26 cellular contexts compared by ENCODE assay signal in the genomic region with DNA sequence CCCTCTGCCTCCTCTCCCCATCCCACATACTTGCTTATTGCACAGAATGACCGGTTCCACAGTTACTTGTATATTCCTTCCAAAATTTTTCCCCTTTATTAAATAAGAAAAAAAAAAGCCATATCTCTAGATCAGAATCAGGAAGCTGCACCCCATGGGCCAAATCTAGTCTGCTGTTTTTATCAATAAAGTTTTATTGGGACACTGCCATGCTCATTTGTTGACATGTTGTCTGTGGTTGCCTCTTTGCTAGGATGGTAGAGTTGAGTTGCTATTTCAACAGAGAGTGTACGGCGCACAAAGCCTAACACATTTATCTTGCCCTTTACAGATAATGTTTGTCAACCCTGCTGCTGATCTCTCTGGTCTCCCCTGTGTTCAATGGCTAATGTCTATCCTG.
"Had no signal": no experiment of that assay in that cellular context is flagged by ENCODE, and none has a peak within 500 bp of the region (broad histone marks: within the 10 kb centered on the region; RNA-seq: fewer than 3 reads in every experiment).

No MANE protein-coding gene starts in this region.

- ATAC-seq: stimulated activated effector memory CD8-positive, alpha-beta T cell treated with anti-CD3 and anti-CD28 coated beads, Interleukin-12 subunit alpha, Interleukin-12 subunit beta, amount 100 ng/mL, for 72 hours; stimulated activated memory B cell treated with anti-CD40 and anti-IgM and Interleukin-4, amounts not matched to agents 10 μg/mL and 1 μg/mL and 100 μg/mL, for 72 hours; stimulated activated naive B cell treated with anti-CD40 and anti-IgM and Interleukin-4, amounts not matched to agents 10 μg/mL and 1 μg/mL and 100 μg/mL, for 72 hours; stimulated activated naive CD8-positive, alpha-beta T cell treated with anti-CD3 and anti-CD28 coated beads, Interleukin-15, amount 100 ng/mL, for 72 hours; stimulated activated naive CD8-positive, alpha-beta T cell treated with anti-CD3 and anti-CD28 coated beads, Interleukin-15, Interleukin-2, amounts not matched to agents 100 U/mL and 50 U/mL, for 24 hours had no signal

- DNase-seq: stimulated activated CD4-positive, alpha-beta T cell treated with anti-CD3 and anti-CD28 coated beads, Interleukin-2, amount 100 ng/mL, for 24 hours; stimulated activated CD4-positive, alpha-beta T cell treated with anti-CD3 and anti-CD28 coated beads, Interleukin-2, amount 100 ng/mL, for 48 hours; stimulated activated CD4-positive, alpha-beta T cell treated with anti-CD3 and anti-CD28 coated beads, Interleukin-4, amount 100 ng/mL, for 1 hour; stimulated activated CD4-positive, alpha-beta T cell treated with anti-CD3 and anti-CD28 coated beads, Interleukin-4, amount 100 ng/mL, for 24 hours; stimulated activated CD4-positive, alpha-beta T cell treated with anti-CD3 and anti-CD28 coated beads, Interleukin-4, amount 100 ng/mL, for 4 hours; stimulated activated CD8-positive, alpha-beta memory T cell treated with anti-CD3 and anti-CD28 coated beads, Interleukin-4, amount 100 ng/mL, for 48 hours; stimulated activated naive B cell treated with anti-CD40 and anti-IgM and Interleukin-4, amounts not matched to agents 10 μg/mL and 1 μg/mL and 100 μg/mL, for 72 hours; stimulated activated naive CD4-positive, alpha-beta T cell; stimulated activated naive CD4-positive, alpha-beta T cell treated with Interleukin-2 at 50 U/mL for 16 hours; stimulated activated naive CD8-positive, alpha-beta T cell treated with anti-CD3 and anti-CD28 coated beads, Interleukin-15, amount 100 ng/mL, for 72 hours; stimulated activated naive CD8-positive, alpha-beta T cell treated with anti-CD3 and anti-CD28 coated beads, Interleukin-15, Interleukin-2, amounts not matched to agents 100 U/mL and 50 U/mL, for 24 hours; stomach; substantia nigra; testis; thyroid gland; tibial artery; transverse colon; trophoblast cell; upper lobe of left lung; uterus had no signal

- H3K36me3 ChIP-seq: stomach, suprapubic skin, thoracic aorta, thyroid gland, tibial artery, tibial nerve, transverse colon, upper lobe of left lung, uterus, vagina had no signal

- H3K27ac ChIP-seq: stomach, suprapubic skin, testis, thoracic aorta, thyroid gland, tibial artery, tibial nerve, transverse colon, upper lobe of left lung, uterus, vagina had no signal

- H3K4me1 ChIP-seq: suprapubic skin, testis, tibial artery, transverse colon, upper lobe of left lung, uterus, vagina had no signal

- H3K27me3 ChIP-seq: testis, thyroid gland, tibial artery, tibial nerve, transverse colon, uterus, vagina had no signal

- H3K4me3 ChIP-seq: stomach, suprapubic skin, testis, thoracic aorta, thyroid gland, tibial artery, tibial nerve, transverse colon, upper lobe of left lung, uterus, vagina had no signal

- H3K9me3 ChIP-seq: stomach, suprapubic skin, testis, thoracic aorta, thyroid gland, tibial artery, transverse colon, upper lobe of left lung, uterus, vagina had no signal
